Comparison of ENCODE assay signal across 14 cellular contexts in the genomic region with DNA sequence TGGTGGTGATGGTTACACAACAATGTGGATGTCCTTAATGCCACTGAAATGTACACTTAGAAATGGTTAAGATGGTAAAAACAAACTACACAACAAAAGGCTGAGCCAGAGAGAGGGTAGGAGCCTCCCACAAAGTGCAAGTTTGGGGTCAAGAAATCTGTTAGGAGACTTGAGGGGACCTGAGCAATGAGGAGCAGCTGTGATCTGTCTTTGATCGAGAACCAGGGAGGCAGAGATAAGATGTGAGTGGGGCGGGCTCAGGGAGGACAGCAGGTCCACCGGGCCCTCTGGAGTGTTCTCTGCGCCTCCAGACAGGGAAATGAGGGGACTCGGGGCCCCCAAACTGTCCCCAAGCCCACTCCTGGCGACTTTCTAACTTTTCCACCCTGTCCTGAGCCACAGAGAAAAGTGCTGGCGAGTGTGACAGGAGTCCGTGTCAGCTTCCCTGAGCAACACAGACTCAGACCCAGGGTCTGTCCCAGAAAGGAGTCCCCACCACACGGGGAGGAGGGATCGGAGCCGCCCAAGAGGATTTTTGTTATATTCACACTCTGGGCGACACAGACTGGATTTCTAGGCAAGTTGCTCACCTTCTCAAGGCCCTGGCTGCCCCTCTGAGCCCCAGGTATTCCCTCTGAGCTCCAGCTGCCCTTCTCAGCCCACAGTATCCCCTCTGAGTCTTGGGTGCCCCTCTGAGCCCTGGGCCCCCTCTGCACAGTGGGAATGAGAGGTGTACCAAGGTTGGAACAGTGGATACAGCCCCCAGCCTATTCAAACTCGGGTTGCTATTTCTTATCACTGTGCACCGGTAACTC. TPM values are rescaled to one million over a fixed set of nuclear protein-coding genes. Genes with fewer than 3 reads are reported as not detected.
DNase-seq lines count a peak whose midpoint lies in the region; ATAC-seq and TF ChIP-seq lines count a peak whose summit lies in the region.
"Had no signal": no experiment of that assay in that cellular context is flagged by ENCODE, and none has a peak within 500 bp of the region (broad histone marks: within the 10 kb centered on the region; RNA-seq: fewer than 3 reads in every experiment).

No MANE protein-coding gene starts in this region.

- no peak overlapping the region for H4K91ac ChIP-seq in neuronal stem cell (ENCODE audit: low read depth, low read length, poor library complexity)

- intact Hi-C loops in left colon (cut with DNase I, micrococcal nuclease) (no loop called here), head of caudate nucleus (cut with DNase I) (no loop called here)

- no peaks in the 10 kb centered on the region for H3K4me1 Mint-ChIP-seq in CD8-positive, alpha-beta memory T cell

- no peak overlapping the region for H2BK12ac ChIP-seq in neuronal stem cell (ENCODE audit: low read length)

- no peak overlapping the region for H3K18ac ChIP-seq in neuronal stem cell (ENCODE audit: low read length)

- no peak overlapping the region for H3K14ac ChIP-seq in neuronal stem cell (ENCODE audit: low read length)

- CTCF ChIA-PET in CD8-positive, alpha-beta memory T cell (lab: Charles Lee): no interaction called here

- peaks cover 0 to 7% of the 10 kb centered on the region in 2 donors for H3K27me3 Mint-ChIP-seq in CD8-positive, alpha-beta memory T cell

- no peak overlapping the region for H3K23ac ChIP-seq in neuronal stem cell (ENCODE audit: low read depth, low read length, poor library complexity)

- no peak overlapping the region for H3K4me2 ChIP-seq in neuronal stem cell (ENCODE audit: insufficient read depth, low read length, poor library complexity, severe bottlenecking)
- H3K4me2 ChIP-seq: KMS-11 had no signal

- H3K36me3 ChIP-seq in CD8-positive, alpha-beta memory T cell (ENCODE audit: insufficient read depth, low read length): no peaks in the 10 kb centered on the region
- H3K36me3 ChIP-seq in RWPE2 (ENCODE audit: low read depth) (no peaks in the 10 kb centered on the region), neuronal stem cell (replicated peaks in 1 of 2; ENCODE audit: control insufficient read depth in 2 of 2, insufficient read depth in 2 of 2, low read length in 2 of 2) (no peaks in the 10 kb centered on the region)
- H3K36me3 ChIP-seq: MG63 had no signal

- no peak overlapping the region for H3K4ac ChIP-seq in neuronal stem cell (ENCODE audit: low read length)

- H3K4me1 ChIP-seq in CD8-positive, alpha-beta memory T cell (ENCODE audit: insufficient read depth, low read length): no peaks in the 10 kb centered on the region
- H3K4me1 ChIP-seq in RWPE2 (ENCODE audit: insufficient read depth, poor library complexity, severe bottlenecking) (no peaks in the 10 kb centered on the region), neuronal stem cell (ENCODE audit: control insufficient read depth in 2 of 2, insufficient read depth in 1 of 2, low read depth in 1 of 2, low read length in 2 of 2) (peaks cover 9 to 17% of the 10 kb centered on the region in 2 donors)

- H4K8ac ChIP-seq in neuronal stem cell (ENCODE audit: low read depth, low read length): no peak overlapping the region

- no peaks in the 10 kb centered on the region for H3K36me3 Mint-ChIP-seq in CD8-positive, alpha-beta memory T cell

- peak overlapping the region; percentile 39 for H2BK15ac ChIP-seq in neuronal stem cell (ENCODE audit: low read length)

- DNase-seq in CD8-positive, alpha-beta memory T cell: no peak
- DNase-seq in RWPE2 (ENCODE audit: low spot score): no peak
- no peak for DNase-seq in left colon
- no peak for DNase-seq in neuronal stem cell (ENCODE audit: low spot score)
- no peak for DNase-seq in ureter (ENCODE audit: low spot score)
- no peak for DNase-seq in head of caudate nucleus
- DNase-seq: H9, MG63, NCI-H1930, NCI-H2171 had no signal

- H3K9ac ChIP-seq in neuronal stem cell (ENCODE audit: low read depth, low read length, poor library complexity): no peak overlapping the region
- H3K9ac ChIP-seq: KMS-11 had no signal

- no peak overlapping the region for H2AK5ac ChIP-seq in neuronal stem cell (ENCODE audit: low read depth, low read length)

- H3K9me3 ChIP-seq in CD8-positive, alpha-beta memory T cell (ENCODE audit: low read length): no peaks in the 10 kb centered on the region
- H3K9me3 ChIP-seq in RWPE2 (ENCODE audit: severe bottlenecking): no peaks in the 10 kb centered on the region
- H3K9me3 ChIP-seq in neuronal stem cell (replicated peaks in 1 of 2; ENCODE audit: control insufficient read depth in 2 of 2, insufficient read depth in 1 of 2, low read depth in 1 of 2, low read length in 2 of 2): no peaks in the 10 kb centered on the region
- H3K9me3 ChIP-seq: MG63 had no signal

- H3K79me1 ChIP-seq in neuronal stem cell (ENCODE audit: low read depth, low read length): no peaks in the 10 kb centered on the region

- no peak for TF ChIP-seq CTCF in RWPE2 (IDR thresholded peaks at IDR 0.05; ENCODE audit: poor library complexity, severe bottlenecking)

- POLR2A ChIA-PET in CD8-positive, alpha-beta memory T cell (lab: Charles Lee): no interaction called here

- peak overlapping the region; percentile 87 for H2AFZ ChIP-seq in neuronal stem cell (ENCODE audit: low read length)

- peak overlapping the region in 1 of 8 donors; percentile 55 for H3K27ac Mint-ChIP-seq in CD8-positive, alpha-beta memory T cell

- peak overlapping the region; percentile 63 for H3K27ac ChIP-seq in CD8-positive, alpha-beta memory T cell (ENCODE audit: low read depth, low read length)
- H3K27ac ChIP-seq in RWPE2 (ENCODE audit: poor library complexity, severe bottlenecking) (no peak overlapping the region), neuronal stem cell (replicated peaks; ENCODE audit: low read length) (no peak overlapping the region)
- H3K27ac ChIP-seq: HL-60, KMS-11 had no signal

- H3K4me3 Mint-ChIP-seq in CD8-positive, alpha-beta memory T cell: no peak overlapping the region
- H3K4me3 Mint-ChIP-seq: H9 had no signal

- ATAC-seq in RWPE2 (ENCODE audit: low read depth): peak; percentile 19
- ATAC-seq in left colon: peak; percentile 25
- no peak for ATAC-seq in HG02798 (IDR thresholded peaks at IDR 0.05; ENCODE audit: poor library complexity, unreplicated experiment)
- no peak for ATAC-seq in GM19023 (IDR thresholded peaks at IDR 0.05; ENCODE audit: unreplicated experiment)

- no peaks in the 10 kb centered on the region for H3K27me3 ChIP-seq in CD8-positive, alpha-beta memory T cell (ENCODE audit: insufficient read depth, low read length, poor library complexity, severe bottlenecking)
- no peaks in the 10 kb centered on the region for H3K27me3 ChIP-seq in RWPE2 (ENCODE audit: insufficient read depth, poor library complexity, severe bottlenecking)
- peaks cover 0 to 2% (median 0%) of the 10 kb centered on the region in 3 experiments for H3K27me3 ChIP-seq in neuronal stem cell (ENCODE audit: control insufficient read depth in 3 of 3, insufficient read depth in 3 of 3, low read depth in 1 of 3, low read length in 3 of 3)
- H3K27me3 ChIP-seq: MG63 had no signal

- H2BK5ac ChIP-seq in neuronal stem cell (ENCODE audit: low read length): peak overlapping the region; percentile 0

- no peak overlapping the region for H2BK120ac ChIP-seq in neuronal stem cell (ENCODE audit: low read depth, low read length)

- no peaks in the 10 kb centered on the region for H3K9me3 Mint-ChIP-seq in CD8-positive, alpha-beta memory T cell
- H3K9me3 Mint-ChIP-seq: H9 had no signal

- WGBS in neuronal stem cell (ENCODE audit: extremely low coverage in 2 of 2, insufficient read length in 2 of 2, insufficient replicate concordance in 1 of 2), 2 donors: no CpG with 5 or more reads among the region's 14 CpGs

- H3K4me3 ChIP-seq in CD8-positive, alpha-beta memory T cell (ENCODE audit: low read length): no peak overlapping the region
- H3K4me3 ChIP-seq in RWPE2 (ENCODE audit: severe bottlenecking): no peak overlapping the region
- no peak overlapping the region for H3K4me3 ChIP-seq in neuronal stem cell (ENCODE audit: low read length in 2 of 2)
- H3K4me3 ChIP-seq: MG63 had no signal

RNA-seq across cellular contexts. Expression of gene SCARB1, which starts 11.5 kb away (rescaled TPM):
- total RNA-seq in CD8-positive, alpha-beta memory T cell: 10 to 100 TPM; 20.4 to 21.6 TPM
- 3.6 TPM for polyA plus RNA-seq in CD8-positive, alpha-beta memory T cell
- 10 to 100 TPM; 39.1 to 66.1 TPM for total RNA-seq in left colon
- 15.5 TPM for polyA plus RNA-seq in neuronal stem cell (2013, experiment 1 of 2)
- polyA plus RNA-seq in neuronal stem cell (2013, experiment 2 of 2): 15.7 TPM
- 20.8 TPM for total RNA-seq in ureter

RNA-seq across cellular contexts. Expression of gene UBC, which starts 39.3 kb away (rescaled TPM):
- 100 to 1,000 TPM; 839 to 849 TPM for total RNA-seq in CD8-positive, alpha-beta memory T cell
- 1,913 TPM for polyA plus RNA-seq in CD8-positive, alpha-beta memory T cell
- 1,000 to 10,000 TPM; 1,187 to 1,359 TPM for total RNA-seq in left colon
- polyA plus RNA-seq in neuronal stem cell (2013, experiment 1 of 2): 841 TPM
- polyA plus RNA-seq in neuronal stem cell (2013, experiment 2 of 2): 847 TPM
- total RNA-seq in ureter: 1,015 TPM

Comparison
In these comparisons a context has a peak if more than half of its experiments do, and no peak if none do; other contexts are left out.
1. ATAC-seq: peak in RWPE2 (single experiment) and left colon (single experiment); none in HG02798 (single experiment) and GM19023 (single experiment).